ENCODE assay signal across 24 cellular contexts in genomic region chr17:76955191-76955590, GRCh38.
"Had no signal": no experiment of that assay in that cellular context is flagged by ENCODE, and none has a peak within 500 bp of the region (broad histone marks: within the 10 kb centered on the region; RNA-seq: fewer than 3 reads in every experiment).

No MANE protein-coding gene starts in this region.

- DNase-seq: Kasumi-1, NCI-H1092, NCI-H1105 treated with DMSO at 0.1 percent for 48 hours, NCI-H1417 treated with DMSO at 0.1 percent for 48 hours, NCI-H146, NCI-H1694 treated with DMSO at 0.1 percent for 48 hours, NCI-H1930, NCI-H2081, NCI-H2107, NCI-H2227 treated with DMSO at 0.1 percent for 48 hours, NCI-H446, NCI-H510A, NCI-H524 treated with DMSO at 0.1 percent for 48 hours, NCI-H69, NCI-H774, RPMI8226, SHP77, SK-N-SH, SW 1271, T-cell had no signal

- H3K4me3 Mint-ChIP-seq: IgD-negative memory B cell, T-cell had no signal

- H3K27ac ChIP-seq: HL-60, KMS-11 had no signal

- H3K27me3 Mint-ChIP-seq: T-cell had no signal

- H3K4me3 ChIP-seq: K562 had no signal

- H3K4me2 ChIP-seq: KMS-11, SK-N-SH had no signal

- H3K9ac ChIP-seq: KMS-11, SK-N-SH had no signal

- H3K9me3 Mint-ChIP-seq: IgD-negative memory B cell, T-cell had no signal

- H3K27ac Mint-ChIP-seq: IgD-negative memory B cell, T-cell had no signal

- H3K36me3 Mint-ChIP-seq: IgD-negative memory B cell, T-cell had no signal

- H3K9me3 ChIP-seq: SK-N-SH had no signal
